In genomic region chr3:113304856-113305540, GRCh38 we compare ENCODE assay signal across 15 cellular contexts.
"Had no signal": no experiment of that assay in that cellular context is flagged by ENCODE, and none has a peak within 500 bp of the region (broad histone marks: within the 10 kb centered on the region; RNA-seq: fewer than 3 reads in every experiment).

No MANE protein-coding gene starts in this region.

- H3K27ac Mint-ChIP-seq: activated naive CD4-positive, alpha-beta T cell treated with anti-CD3 and anti-CD28 coated beads, Interleukin-2, amount 50 U/mL, for 24 hours; dendritic cell treated with granulocyte-macrophage colony-stimulating factor and Interleukin-4, amounts not matched to agents 40 ng/mL and 50 ng/mL, for 4 days had no signal

- H3K4me3 ChIP-seq: left lung, ovary, tibial nerve had no signal

- ATAC-seq: left lung had no signal

- H3K9me3 Mint-ChIP-seq: activated naive CD4-positive, alpha-beta T cell treated with anti-CD3 and anti-CD28 coated beads, Interleukin-2, amount 50 U/mL, for 24 hours; dendritic cell treated with granulocyte-macrophage colony-stimulating factor and Interleukin-4, amounts not matched to agents 40 ng/mL and 50 ng/mL, for 4 days; nephron had no signal

- FAIRE-seq: keratinocyte, TTC549 had no signal

- H3K27me3 Mint-ChIP-seq: activated naive CD4-positive, alpha-beta T cell treated with anti-CD3 and anti-CD28 coated beads, Interleukin-2, amount 50 U/mL, for 24 hours; dendritic cell treated with granulocyte-macrophage colony-stimulating factor and Interleukin-4, amounts not matched to agents 40 ng/mL and 50 ng/mL, for 4 days had no signal

- H3K4me1 ChIP-seq: left lung, tibial nerve had no signal

- H3K4me1 Mint-ChIP-seq: activated naive CD4-positive, alpha-beta T cell treated with anti-CD3 and anti-CD28 coated beads, Interleukin-2, amount 50 U/mL, for 24 hours had no signal

- H3K36me3 ChIP-seq: brain microvascular endothelial cell, ovary had no signal

- H3K4me3 Mint-ChIP-seq: activated naive CD4-positive, alpha-beta T cell treated with anti-CD3 and anti-CD28 coated beads, Interleukin-2, amount 50 U/mL, for 24 hours; dendritic cell treated with granulocyte-macrophage colony-stimulating factor and Interleukin-4, amounts not matched to agents 40 ng/mL and 50 ng/mL, for 4 days; nephron had no signal

- H3K27me3 ChIP-seq: brain microvascular endothelial cell, left lung, ovary, tibial nerve had no signal

- H3K9me3 ChIP-seq: left lung, ovary, tibial nerve had no signal

- DNase-seq: amygdala; brain microvascular endothelial cell; cerebellar nuclear complex; foreskin fibroblast; left lung; ovary; stimulated activated CD4-positive, alpha-beta T cell treated with anti-CD3 and anti-CD28 coated beads, Interleukin-15, amount 100 ng/mL, for 24 hours; stimulated activated CD4-positive, alpha-beta T cell treated with anti-CD3 and anti-CD28 coated beads, Interleukin-4, amount 100 ng/mL, for 4 hours; T-helper 2 cell had no signal

- H3K27ac ChIP-seq: brain microvascular endothelial cell, left lung, ovary, tibial nerve had no signal
